Comparison of ENCODE assay signal across 22 cellular contexts in genomic region chr7:132424821-132425739, GRCh38.
A peak's percentile ranks its signal among the peaks of the same experiment; 100 is the strongest.
DNase-seq lines count a peak whose midpoint lies in the region; ATAC-seq and TF ChIP-seq lines count a peak whose summit lies in the region.
"Had no signal": no experiment of that assay in that cellular context is flagged by ENCODE, and none has a peak within 500 bp of the region (broad histone marks: within the 10 kb centered on the region; RNA-seq: fewer than 3 reads in every experiment).

No MANE protein-coding gene starts in this region.

- no TSS peak for BruUV-seq in mammary epithelial cell (replicated peaks; lab: Mats Ljungman, UMichigan)

- H3K4me3 Mint-ChIP-seq in GM23338 (no peak overlapping the region), neural crest cell (no peak overlapping the region)
- H3K4me3 Mint-ChIP-seq in activated CD8-positive, alpha-beta T cell treated with anti-CD3 and anti-CD28 coated beads for 36 hours, result no peak overlapping the region
- H3K4me3 Mint-ChIP-seq: activated T-cell treated with anti-CD3 and anti-CD28 coated beads, Interleukin-2, amount 50 U/mL, for 4 hours; CD8-positive, alpha-beta T cell had no signal

- no peaks in the 10 kb centered on the region for H3F3A ChIP-seq in GM23338 (replicated peaks; ENCODE audit: low read depth)

- ATAC-seq in GM23338 (peak; percentile 97), HG02678 (IDR thresholded peaks at IDR 0.05; ENCODE audit: unreplicated experiment) (no peak)
- no peak for ATAC-seq in activated CD8-positive, alpha-beta T cell treated with anti-CD3 and anti-CD28 coated beads for 36 hours
- ATAC-seq: activated T-cell treated with anti-CD3 and anti-CD28 coated beads, Interleukin-2, amount 50 U/mL, for 4 hours; CD8-positive, alpha-beta T cell; pancreas had no signal

- intact Hi-C loops in activated CD8-positive, alpha-beta T cell treated with anti-CD3 and anti-CD28 coated beads for 36 hours (cut with micrococcal nuclease), result no loop called here
- intact Hi-C loops in mammary epithelial cell (cut with micrococcal nuclease), result no loop called here

- H3K4me2 ChIP-seq in GM23338, result peak overlapping the region; percentile 55; the same call in 1 of the 2 replicates
- no peak overlapping the region for H3K4me2 ChIP-seq in mammary epithelial cell (ENCODE audit: insufficient read depth, low read depth, low read length)
- H3K4me2 ChIP-seq: KMS-11 had no signal

- peak; percentile 67 for DNase-seq in GM23338 (ENCODE audit: low spot score)
- no peak for DNase-seq in activated CD8-positive, alpha-beta T cell treated with anti-CD3 and anti-CD28 coated beads for 36 hours
- DNase-seq in iPS-NIHi11 (ENCODE audit: low spot score), result peak; percentile 76
- DNase-seq in neural crest cell (ENCODE audit: low read depth, low spot score), result no peak
- DNase-seq in EL, result no peak
- no peak for DNase-seq in NCI-H1048 (lab: John Stamatoyannopoulos, UW)
- no peak for DNase-seq in mammary epithelial cell
- DNase-seq: activated CD8-positive, alpha-beta memory T cell treated with anti-CD3 and anti-CD28 coated beads for 24 hours; activated naive CD4-positive, alpha-beta T cell treated with Interleukin-2 at 50 U/mL for 16 hours; activated T-cell treated with anti-CD3 and anti-CD28 coated beads, Interleukin-2, amount 50 U/mL, for 4 hours; CD8-positive, alpha-beta T cell; DMS153; effector memory CD4-positive, alpha-beta T cell; GDM1; NCI-H2029 treated with DMSO at 0.1 percent for 48 hours; NCI-H446 treated with DMSO at 0.1 percent for 48 hours; pancreas; stimulated activated naive CD4-positive, alpha-beta T cell; T1000 had no signal

- H3K9me3 Mint-ChIP-seq in GM23338, result peaks cover 5% of the 10 kb centered on the region; the same call in 2 of the 3 replicates
- peaks cover 6% of the 10 kb centered on the region for H3K9me3 Mint-ChIP-seq in activated CD8-positive, alpha-beta T cell treated with anti-CD3 and anti-CD28 coated beads for 36 hours
- H3K9me3 Mint-ChIP-seq in neural crest cell, result peaks cover 4% of the 10 kb centered on the region

- H3K27ac ChIP-seq in GM23338 (ENCODE audit: low read depth) (no peak overlapping the region), mammary epithelial cell (ENCODE audit: insufficient read depth, low read depth, low read length) (no peak overlapping the region)
- H3K27ac ChIP-seq: KMS-11, pancreas, upper lobe of left lung had no signal

- H4K20me1 ChIP-seq in GM23338 (replicated peaks; ENCODE audit: insufficient read depth) (no peaks in the 10 kb centered on the region), mammary epithelial cell (ENCODE audit: insufficient read depth, low read length) (no peaks in the 10 kb centered on the region)

- H3K4me3 ChIP-seq in GM23338 (no peak overlapping the region), mammary epithelial cell (replicated peaks in 1 of 3; ENCODE audit: insufficient read depth in 1 of 3, low read depth in 2 of 3, low read length in 3 of 3) (no peak overlapping the region)
- H3K4me3 ChIP-seq: pancreas, upper lobe of left lung had no signal

- peak overlapping the region; percentile 93 for H2AFZ ChIP-seq in GM23338
- no peak overlapping the region for H2AFZ ChIP-seq in mammary epithelial cell (ENCODE audit: low read depth, low read length)

- no peak overlapping the region; the same call in 1 of the 2 replicates for H3K27ac Mint-ChIP-seq in GM23338
- H3K27ac Mint-ChIP-seq in activated CD8-positive, alpha-beta T cell treated with anti-CD3 and anti-CD28 coated beads for 36 hours, result peak overlapping the region; percentile 12
- peak overlapping the region; percentile 73 for H3K27ac Mint-ChIP-seq in neural crest cell (ENCODE audit: unreplicated experiment)
- H3K27ac Mint-ChIP-seq: CD8-positive, alpha-beta T cell had no signal

- WGBS in mammary epithelial cell (ENCODE audit: low coverage, missing lambda C conversion rate), result 58% methylated on average over 15 of the region's 15 CpGs

- no peaks in the 10 kb centered on the region for H3K9me3 ChIP-seq in mammary epithelial cell (replicated peaks; ENCODE audit: insufficient read depth, low read length)
- H3K9me3 ChIP-seq: pancreas, upper lobe of left lung had no signal

- H3K4me1 Mint-ChIP-seq in GM23338 (peaks cover 23% of the 10 kb centered on the region), neural crest cell (peaks cover 41% of the 10 kb centered on the region)
- peaks cover 19% of the 10 kb centered on the region for H3K4me1 Mint-ChIP-seq in activated CD8-positive, alpha-beta T cell treated with anti-CD3 and anti-CD28 coated beads for 36 hours (ENCODE audit: low read depth)

- H3K79me2 ChIP-seq in GM23338 (replicated peaks; ENCODE audit: insufficient read depth), result no peaks in the 10 kb centered on the region
- H3K79me2 ChIP-seq in mammary epithelial cell (ENCODE audit: insufficient read depth, low read length), result no peaks in the 10 kb centered on the region

- dilution Hi-C loops in mammary epithelial cell (cut with HindIII; ENCODE audit: low sequenced_read_pairs), result no loop called here

- in situ Hi-C loops in mammary epithelial cell (cut with MboI; ENCODE audit: low sequenced_read_pairs in 2 of 2), result no loop called here

- H3K27me3 ChIP-seq in GM23338 (ENCODE audit: insufficient read depth), result no peaks in the 10 kb centered on the region
- no peaks in the 10 kb centered on the region for H3K27me3 ChIP-seq in mammary epithelial cell (ENCODE audit: insufficient read depth, low read length)
- H3K27me3 ChIP-seq: pancreas, upper lobe of left lung had no signal

- peaks cover 12% of the 10 kb centered on the region for H3K4me1 ChIP-seq in GM23338 (ENCODE audit: insufficient read depth)
- H3K4me1 ChIP-seq in mammary epithelial cell (ENCODE audit: insufficient read depth, low read length), result no peaks in the 10 kb centered on the region
- H3K4me1 ChIP-seq: pancreas had no signal

- no peak overlapping the region for H3K9ac ChIP-seq in mammary epithelial cell (ENCODE audit: insufficient read depth, low read length)
- H3K9ac ChIP-seq: KMS-11 had no signal

- no peaks in the 10 kb centered on the region for H3K9me2 ChIP-seq in GM23338 (ENCODE audit: insufficient read depth)

- no peak for TF ChIP-seq CTCF in GM23338 (conservative IDR thresholded peaks at IDR 0.05; ENCODE audit: low read depth in 2 of 2)
- TF ChIP-seq CTCF in activated CD8-positive, alpha-beta T cell treated with anti-CD3 and anti-CD28 coated beads for 36 hours (IDR thresholded peaks at IDR 0.05), result no peak
- TF ChIP-seq CTCF in neural crest cell (conservative IDR thresholded peaks at IDR 0.05), result no peak
- no peak for TF ChIP-seq CTCF in mammary epithelial cell (conservative IDR thresholded peaks at IDR 0.05 in 1 of 2, IDR thresholded peaks at IDR 0.05 in 1 of 2; ENCODE audit: extremely low read depth in 1 of 2, insufficient read depth in 1 of 2, low read depth in 1 of 2, low read length in 2 of 2)

- H3K27me3 Mint-ChIP-seq in GM23338 (ENCODE audit: insufficient read depth, low read depth, poor library complexity) (peaks cover 6% of the 10 kb centered on the region), neural crest cell (ENCODE audit: low read depth) (no peaks in the 10 kb centered on the region)
- no peaks in the 10 kb centered on the region for H3K27me3 Mint-ChIP-seq in activated CD8-positive, alpha-beta T cell treated with anti-CD3 and anti-CD28 coated beads for 36 hours

- CTCF ChIA-PET in activated CD8-positive, alpha-beta T cell treated with anti-CD3 and anti-CD28 coated beads for 36 hours (lab: Charles Lee), result no interaction called here
- CTCF ChIA-PET in mammary epithelial cell (lab: Charles Lee; ENCODE audit: low non-redundant PET), result no interaction called here

- POLR2A ChIA-PET in activated CD8-positive, alpha-beta T cell treated with anti-CD3 and anti-CD28 coated beads for 36 hours (lab: Charles Lee), result no interaction called here

- H3K36me3 ChIP-seq in GM23338 (ENCODE audit: insufficient read depth) (no peaks in the 10 kb centered on the region), mammary epithelial cell (ENCODE audit: insufficient read depth, low read length) (no peaks in the 10 kb centered on the region)
- H3K36me3 ChIP-seq: pancreas, upper lobe of left lung had no signal

- H3K36me3 Mint-ChIP-seq in GM23338 (ENCODE audit: low read depth), result peaks cover 4% of the 10 kb centered on the region; the same call in 1 of the 3 replicates
- peaks cover 4% of the 10 kb centered on the region for H3K36me3 Mint-ChIP-seq in activated CD8-positive, alpha-beta T cell treated with anti-CD3 and anti-CD28 coated beads for 36 hours (ENCODE audit: low read depth)
- no peaks in the 10 kb centered on the region for H3K36me3 Mint-ChIP-seq in neural crest cell (ENCODE audit: low read depth)
- H3K36me3 Mint-ChIP-seq: CD8-positive, alpha-beta T cell had no signal

TF ChIP-seq in GM23338, 12 proteins besides CTCF, POLR2A, EP300 and RAD21:
- TF ChIP-seq ETS1 (IDR thresholded peaks at IDR 0.05) (no peak), CREB1 (CRISPR knock-in tag; IDR thresholded peaks at IDR 0.05; ENCODE audit: low read depth) (peak; percentile 61; the same call in 1 of the 2 replicates), ZNF114 (CRISPR knock-in tag; IDR thresholded peaks at IDR 0.05) (no peak), EZH2 (IDR thresholded peaks at IDR 0.05; ENCODE audit: low read depth, unreplicated experiment) (no peak), POLR2AphosphoS5 (IDR thresholded peaks at IDR 0.05; ENCODE audit: low read depth) (no peak), EZH2phosphoT487 (IDR thresholded peaks at IDR 0.05; ENCODE audit: unreplicated experiment) (no peak)

Comparison
In these comparisons a context has a peak if more than half of its experiments do, and no peak if none do; other contexts are left out.
1. DNase-seq: peak in GM23338 (single experiment) and iPS-NIHi11 (single experiment); none in activated CD8-positive, alpha-beta T cell treated with anti-CD3 and anti-CD28 coated beads for 36 hours (single experiment), neural crest cell (single experiment), EL (single experiment), NCI-H1048 (single experiment) and mammary epithelial cell (single experiment).